In the genomic region with DNA sequence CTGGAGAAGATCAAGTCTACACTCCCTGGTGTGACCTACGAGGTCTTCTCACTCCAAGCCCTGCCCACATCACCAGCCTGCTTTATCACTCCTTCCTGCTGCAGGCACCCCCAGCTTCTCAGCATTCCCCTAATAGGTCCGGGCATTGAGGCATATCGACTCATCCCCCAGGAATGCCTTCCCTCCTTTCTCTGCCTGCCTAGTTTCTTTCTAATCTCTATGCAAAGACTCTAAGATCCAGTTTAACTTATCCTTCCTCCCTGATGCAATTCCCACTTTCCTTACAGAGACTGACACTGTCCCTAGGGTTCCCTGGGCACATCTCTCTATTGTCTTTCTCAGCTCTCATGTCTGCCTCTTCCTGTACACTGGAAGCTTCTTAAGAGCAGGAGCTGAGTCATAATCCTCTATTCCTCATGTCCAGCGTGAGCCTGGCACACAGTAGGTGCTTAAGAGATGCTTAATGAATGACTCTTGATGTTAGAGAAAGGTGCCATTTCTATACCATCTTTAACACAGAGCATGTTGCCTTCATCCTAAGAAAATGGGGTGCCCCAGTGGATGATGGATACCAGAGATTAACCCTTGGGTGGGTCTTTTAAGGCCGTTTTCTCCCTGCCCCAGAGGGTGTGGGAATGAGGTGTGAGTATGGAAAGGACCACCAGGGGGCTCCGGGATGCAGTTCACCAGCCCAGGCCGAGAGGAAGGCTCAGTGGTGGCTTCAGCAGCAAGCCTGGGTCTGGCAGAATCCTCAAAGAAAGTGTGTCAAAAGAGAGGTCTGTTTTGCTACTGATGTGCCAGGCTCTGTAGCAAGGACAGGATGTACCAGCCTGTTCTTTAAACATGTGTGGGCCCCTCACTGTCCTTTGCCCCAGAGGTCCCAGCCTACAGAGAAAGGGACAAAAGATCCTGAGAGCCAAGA, we compare ENCODE assay signal across 8 cellular contexts. TPM values are rescaled to one million over a fixed set of nuclear protein-coding genes. Genes with fewer than 3 reads are reported as not detected.
DNase-seq lines count a peak whose midpoint lies in the region; ATAC-seq and TF ChIP-seq lines count a peak whose summit lies in the region.

No MANE protein-coding gene starts in this region.

- peak; percentile 31 for DNase-seq in DMS79 (lab: John Stamatoyannopoulos, UW)
- peak; percentile 78 for DNase-seq in HEK293T (ENCODE audit: extremely low spot score)
- DNase-seq in NCI-H345 treated with DMSO at 0.1 percent for 48 hours (lab: John Stamatoyannopoulos, UW; ENCODE audit: unreplicated experiment): peak; percentile 25
- peak; percentile 34 to 37 for DNase-seq in activated T-cell treated with anti-CD3 and anti-CD28 coated beads, Interleukin-2, amount 50 U/mL, for 72 hours
- peak in 34 of 42 donors; percentile 17 to 69 (median 39) for DNase-seq in head of caudate nucleus
- DNase-seq in pulmonary artery endothelial cell (ENCODE audit: low read depth, low spot score): peak; percentile 51

- peaks cover 14% of the 10 kb centered on the region for H3K27me3 Mint-ChIP-seq in activated T-cell treated with anti-CD3 and anti-CD28 coated beads, Interleukin-2, amount 50 U/mL, for 72 hours (ENCODE audit: low read depth)

- no peak overlapping the region for H3K4me3 Mint-ChIP-seq in activated T-cell treated with anti-CD3 and anti-CD28 coated beads, Interleukin-2, amount 50 U/mL, for 72 hours

- CTCF ChIA-PET in HEK293T (lab: Yijun Ruan, JAX): interaction anchor here (0.7 to 1.3 kb wide), 5 partner anchors 15 to 796 kb away, joined by 3 to 8 read pairs (median 5); no protein-coding TSS in a partner anchor

- H3K9me3 Mint-ChIP-seq in activated T-cell treated with anti-CD3 and anti-CD28 coated beads, Interleukin-2, amount 50 U/mL, for 72 hours: no peaks in the 10 kb centered on the region

- intact Hi-C loops in head of caudate nucleus (cut with DNase I): no loop called here

- no peaks in the 10 kb centered on the region for H3K4me1 Mint-ChIP-seq in activated T-cell treated with anti-CD3 and anti-CD28 coated beads, Interleukin-2, amount 50 U/mL, for 72 hours (ENCODE audit: low read depth)

- POLR2A ChIA-PET in HEK293T (lab: Yijun Ruan, JAX): no interaction called here

- H3K36me3 Mint-ChIP-seq in activated T-cell treated with anti-CD3 and anti-CD28 coated beads, Interleukin-2, amount 50 U/mL, for 72 hours (ENCODE audit: insufficient read depth in 2 of 2): no peaks in the 10 kb centered on the region

- no peak overlapping the region for H3K27ac Mint-ChIP-seq in activated T-cell treated with anti-CD3 and anti-CD28 coated beads, Interleukin-2, amount 50 U/mL, for 72 hours

- ATAC-seq in activated T-cell treated with anti-CD3 and anti-CD28 coated beads, Interleukin-2, amount 50 U/mL, for 72 hours (replicated peaks in 1 of 2): peak in 1 of 2 donors; percentile 36
- ATAC-seq in GM21526 (IDR thresholded peaks at IDR 0.05; ENCODE audit: low FRiP score, unreplicated experiment) (no peak), HG02973 (IDR thresholded peaks at IDR 0.05; ENCODE audit: unreplicated experiment) (no peak)

TF ChIP-seq in HEK293T, 16 proteins besides CTCF, POLR2A, EP300 and RAD21:
- TF ChIP-seq BHLHE40 (IDR thresholded peaks at IDR 0.05; ENCODE audit: borderline replicate concordance): no peak
- no peak for TF ChIP-seq LEF1 (IDR thresholded peaks at IDR 0.05; ENCODE audit: borderline replicate concordance)
- no peak for TF ChIP-seq FOXM1 (IDR thresholded peaks at IDR 0.05; ENCODE audit: borderline replicate concordance)
- TF ChIP-seq L3MBTL2 (conservative IDR thresholded peaks at IDR 0.05): no peak
- no peak for TF ChIP-seq ZNF384 (IDR thresholded peaks at IDR 0.05)
- no peak for TF ChIP-seq TARDBP (IDR thresholded peaks at IDR 0.05)
- no peak for TF ChIP-seq FOXK2 (IDR thresholded peaks at IDR 0.05)

RNA-seq across cellular contexts. Expression of a gene that starts 34.7 kb away (rescaled TPM):
- total RNA-seq in activated T-cell treated with anti-CD3 and anti-CD28 coated beads, Interleukin-2, amount 50 U/mL, for 72 hours: not detected
- 23.5 and 31.8 TPM in 2 replicates for total RNA-seq in pulmonary artery endothelial cell

Comparison
In these comparisons a context has a peak if more than half of its experiments do, and no peak if none do; other contexts are left out.
1. DNase-seq: peak in every context shown above with its lines; median percentile 78 in HEK293T; 51 in pulmonary artery endothelial cell; 39 in head of caudate nucleus; 36 in activated T-cell treated with anti-CD3 and anti-CD28 coated beads, Interleukin-2, amount 50 U/mL, for 72 hours; 31 in DMS79; 25 in NCI-H345 treated with DMSO at 0.1 percent for 48 hours.
2. RNA of a gene that starts 34.7 kb away (total RNA-seq): 23.5 to 31.8 TPM in pulmonary artery endothelial cell; not detected in activated T-cell treated with anti-CD3 and anti-CD28 coated beads, Interleukin-2, amount 50 U/mL, for 72 hours; every median in the first group is over 10 times any median in the second.